In the genomic region with DNA sequence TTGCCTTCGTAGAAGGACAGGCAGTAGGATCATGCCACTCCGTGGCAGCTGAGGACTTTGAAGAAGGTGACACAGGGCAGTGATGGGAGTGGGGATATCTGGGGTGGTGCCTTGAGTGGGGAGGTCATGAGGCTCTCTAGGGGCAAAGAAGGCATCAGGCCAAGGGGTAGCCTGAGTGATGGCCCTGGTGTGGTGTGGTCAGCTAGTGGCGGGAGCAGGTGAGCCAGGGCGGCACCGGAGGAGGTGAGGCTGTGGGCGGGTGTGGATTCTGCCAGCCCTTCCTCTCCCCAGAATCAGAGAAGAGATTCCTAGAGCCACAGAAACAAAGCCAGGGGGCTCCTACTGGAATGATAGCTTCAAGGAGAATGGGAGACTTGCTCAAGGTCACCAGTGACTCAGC, we compare ENCODE assay signal across 28 cellular contexts. TPM values are rescaled to one million over a fixed set of nuclear protein-coding genes. Genes with fewer than 3 reads are reported as not detected.
"Had no signal": no experiment of that assay in that cellular context is flagged by ENCODE, and none has a peak within 500 bp of the region (broad histone marks: within the 10 kb centered on the region; RNA-seq: fewer than 3 reads in every experiment).

No MANE protein-coding gene starts in this region.

- H3K4me1 ChIP-seq: ascending aorta, body of pancreas had no signal

- DNase-seq: activated B cell treated with CpG ODN at 0.5 μM for 24 hours; activated CD4-positive, alpha-beta memory T cell treated with anti-CD3 and anti-CD28 coated beads, Interleukin-2, amount 10 ng/mL, durations not matched to agents 7 days and 5 days; activated CD4-positive, alpha-beta T cell treated with anti-CD3 and anti-CD28 coated beads for 1 hour; activated CD4-positive, alpha-beta T cell treated with anti-CD3 and anti-CD28 coated beads, Interleukin-2, amount 50 U/mL, for 1 hour; activated naive CD8-positive, alpha-beta T cell treated with anti-CD3 and anti-CD28 coated beads, Interleukin-2, amount 50 U/mL, for 24 hours; activated T-cell treated with anti-CD3 and anti-CD28 coated beads for 4 hours; activated T-cell treated with anti-CD3 and anti-CD28 coated beads, Interleukin-2, amount 50 U/mL, for 48 hours; amniotic stem cell; body of pancreas; central memory CD4-positive, alpha-beta T cell; Karpas-422; MM.1S; NCI-H1105; NCI-H1436; NCI-H1694 treated with DMSO at 0.1 percent for 48 hours; NCI-H2029 treated with DMSO at 0.1 percent for 48 hours; NCI-H446; NCI-H524; PC-3; SIG-M5; T-helper 2 cell; T1000 had no signal

- FAIRE-seq: bronchial epithelial cell, K562, RCC 7860, TTC549 had no signal

- H3K27me3 Mint-ChIP-seq: activated naive CD8-positive, alpha-beta T cell treated with anti-CD3 and anti-CD28 coated beads, Interleukin-2, amount 50 U/mL, for 24 hours had no signal

- H3K27ac ChIP-seq: ascending aorta, body of pancreas had no signal

- H3K36me3 Mint-ChIP-seq: activated naive CD4-positive, alpha-beta T cell treated with anti-CD3 and anti-CD28 coated beads, Interleukin-2, amount 50 U/mL, for 72 hours had no signal

- H3K27ac Mint-ChIP-seq: activated B cell treated with CpG ODN at 0.5 μM for 24 hours; activated CD4-positive, alpha-beta memory T cell treated with anti-CD3 and anti-CD28 coated beads, Interleukin-2, amount 10 ng/mL, durations not matched to agents 7 days and 5 days; activated naive CD8-positive, alpha-beta T cell treated with anti-CD3 and anti-CD28 coated beads, Interleukin-2, amount 50 U/mL, for 24 hours had no signal

- H3K9me3 ChIP-seq: ascending aorta, body of pancreas had no signal

- H3K4me3 ChIP-seq: ascending aorta, body of pancreas, K562 had no signal

- H3K4me3 Mint-ChIP-seq: activated B cell treated with CpG ODN at 0.5 μM for 24 hours; activated CD4-positive, alpha-beta memory T cell treated with anti-CD3 and anti-CD28 coated beads, Interleukin-2, amount 10 ng/mL, durations not matched to agents 7 days and 5 days; activated naive CD8-positive, alpha-beta T cell treated with anti-CD3 and anti-CD28 coated beads, Interleukin-2, amount 50 U/mL, for 24 hours had no signal

- H3K4me1 Mint-ChIP-seq: activated B cell treated with CpG ODN at 0.5 μM for 24 hours had no signal

- H3K36me3 ChIP-seq: ascending aorta had no signal

- H3K9me3 Mint-ChIP-seq: activated B cell treated with CpG ODN at 0.5 μM for 24 hours; activated CD4-positive, alpha-beta memory T cell treated with anti-CD3 and anti-CD28 coated beads, Interleukin-2, amount 10 ng/mL, durations not matched to agents 7 days and 5 days; activated naive CD4-positive, alpha-beta T cell treated with anti-CD3 and anti-CD28 coated beads, Interleukin-2, amount 50 U/mL, for 72 hours; activated naive CD8-positive, alpha-beta T cell treated with anti-CD3 and anti-CD28 coated beads, Interleukin-2, amount 50 U/mL, for 24 hours had no signal

- H3K27me3 ChIP-seq: ascending aorta, body of pancreas had no signal

- ATAC-seq: activated naive CD4-positive, alpha-beta T cell treated with anti-CD3 and anti-CD28 coated beads, Interleukin-2, amount 50 U/mL, for 72 hours; activated naive CD8-positive, alpha-beta T cell treated with anti-CD3 and anti-CD28 coated beads, Interleukin-2, amount 50 U/mL, for 24 hours; body of pancreas; K562; PC-3 had no signal

RNA-seq across cellular contexts. Expression of a gene that starts 18.4 kb away (rescaled TPM):
- total RNA-seq: activated B cell treated with CpG ODN at 0.5 μM for 24 hours, ascending aorta, K562 had no signal
